Comparison of ENCODE assay signal across 35 cellular contexts in the genomic region with DNA sequence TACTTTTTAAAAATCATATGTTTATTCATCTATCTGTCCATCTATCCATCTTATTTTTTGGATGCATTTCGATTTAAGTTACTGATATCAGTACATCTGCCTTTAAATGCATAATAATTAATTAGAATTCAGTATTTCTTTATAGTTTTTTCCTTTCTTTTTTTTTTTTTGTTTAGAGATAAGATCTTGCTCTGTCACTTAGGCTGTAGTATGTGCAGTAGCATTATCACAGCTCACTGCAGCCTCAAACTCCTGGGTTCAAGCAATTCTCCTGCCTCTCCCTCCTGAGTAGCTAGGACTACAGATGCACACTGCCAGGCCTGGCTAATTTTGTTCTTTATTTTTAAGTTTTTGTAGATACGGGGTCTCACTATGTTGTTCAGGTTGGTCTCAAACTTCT.
A peak's percentile ranks its signal among the peaks of the same experiment; 100 is the strongest.
DNase-seq lines count a peak whose midpoint lies in the region; ATAC-seq, FAIRE-seq and TF ChIP-seq lines count a peak whose summit lies in the region.
"Had no signal": no experiment of that assay in that cellular context is flagged by ENCODE, and none has a peak within 500 bp of the region (broad histone marks: within the 10 kb centered on the region; RNA-seq: fewer than 3 reads in every experiment).

No MANE protein-coding gene starts in this region.

- no peak overlapping the region for H3K23ac ChIP-seq in mesendoderm (ENCODE audit: low read length)

- H3K27me3 Mint-ChIP-seq in T-helper 17 cell, result no peaks in the 10 kb centered on the region
- H3K27me3 Mint-ChIP-seq: B cell; CD4-positive, alpha-beta memory T cell; CD4-positive, alpha-beta T cell; CD4-positive, CD25-positive, alpha-beta regulatory T cell; CD8-positive, alpha-beta memory T cell had no signal

- no peak overlapping the region for H3K4me3 Mint-ChIP-seq in T-helper 17 cell
- H3K4me3 Mint-ChIP-seq: B cell; CD14-positive monocyte; CD4-positive, alpha-beta memory T cell; CD4-positive, alpha-beta T cell; CD4-positive, CD25-positive, alpha-beta regulatory T cell; CD8-positive, alpha-beta memory T cell; CD8-positive, alpha-beta T cell had no signal

- H3K4ac ChIP-seq in mesendoderm (ENCODE audit: low read depth, low read length), result no peak overlapping the region

- H3K27ac Mint-ChIP-seq in T-helper 17 cell, result peak overlapping the region; percentile 29
- H3K27ac Mint-ChIP-seq: B cell; CD14-positive monocyte; CD4-positive, alpha-beta memory T cell; CD4-positive, alpha-beta T cell; CD4-positive, CD25-positive, alpha-beta regulatory T cell; CD8-positive, alpha-beta memory T cell; CD8-positive, alpha-beta T cell had no signal

- peak overlapping the region; percentile 56 for H4K8ac ChIP-seq in mesendoderm (ENCODE audit: low read depth, low read length)

- TF ChIP-seq EP300 in K562 (IDR thresholded peaks at IDR 0.05; ENCODE audit: low read length), result no peak

- H4K5ac ChIP-seq in mesendoderm (ENCODE audit: low read length), result no peak overlapping the region

- H3K9ac ChIP-seq in K562 (ENCODE audit: insufficient read depth in 1 of 2, low read depth in 2 of 2, low read length in 2 of 2) (no peak overlapping the region), mesendoderm (ENCODE audit: low read length) (no peak overlapping the region)
- H3K9ac ChIP-seq: BLaER1; BLaER1 treated with 17β-estradiol and CSF1 and Interleukin-3, amounts not matched to agents 10 nM and 100 nM had no signal

- H2AK5ac ChIP-seq in mesendoderm (ENCODE audit: low read length), result no peak overlapping the region

- ATAC-seq in T-helper 17 cell (no peak), K562 (peak; percentile 55; the same call in 2 of the 3 replicates)
- ATAC-seq: A549; CD8-positive, alpha-beta T cell had no signal

- H3K9me1 ChIP-seq in K562 (ENCODE audit: control insufficient read depth, insufficient read depth, low read length), result no peaks in the 10 kb centered on the region

- no peak for TF ChIP-seq RAD21 in K562 (CRISPR knock-in tag; conservative IDR thresholded peaks at IDR 0.05 in 1 of 2, IDR thresholded peaks at IDR 0.05 in 1 of 2)

- H3K4me1 ChIP-seq in K562 (replicated peaks in 1 of 2; ENCODE audit: control insufficient read depth in 2 of 2, insufficient read depth in 2 of 2, low read length in 2 of 2) (peaks cover 0 to 3% of the 10 kb centered on the region in 2 experiments; a peak in 2 of 5 replicates), mesendoderm (ENCODE audit: control insufficient read depth, low read depth, low read length) (no peaks in the 10 kb centered on the region)
- H3K4me1 ChIP-seq: A549, BE2C, Caco-2 had no signal

- DNase-seq in T-helper 17 cell (no peak), K562 (ENCODE audit: extremely low read depth in 1 of 4, low spot score in 3 of 4) (no peak), mesendoderm (no peak), NCI-H2227 (lab: John Stamatoyannopoulos, UW; ENCODE audit: unreplicated experiment) (no peak), NCI-H524 treated with DMSO at 0.1 percent for 48 hours (lab: John Stamatoyannopoulos, UW) (no peak)
- DNase-seq in activated T-cell treated with anti-CD3 and anti-CD28 coated beads, Interleukin-2, amount 50 U/mL, for 1 hour, result no peak
- DNase-seq: 8988T; ACHN; AML-193; BE2C; C1 segment of cervical spinal cord; Caco-2; Calu3; CD4-positive, alpha-beta memory T cell; CD4-positive, alpha-beta T cell; CD4-positive, CD25-positive, alpha-beta regulatory T cell; CD8-positive, alpha-beta memory T cell; CD8-positive, alpha-beta T cell; COR-L47; DMS 273 treated with DMSO at 0.1 percent for 48 hours; DMS153; DMS53; DMS79; DMS79 treated with DMSO at 0.1 percent for 48 hours; DND-41; EL had no signal

- no peak for TF ChIP-seq CTCF in K562 (IDR thresholded peaks at IDR 0.05 in 2 of 3, conservative IDR thresholded peaks at IDR 0.05 in 1 of 3; ENCODE audit: insufficient read depth in 2 of 3, low read depth in 1 of 3, low read length in 3 of 3)

- no peak for FAIRE-seq in K562 (lab: Jason Lieb, UNC)
- FAIRE-seq: A204.1, A549, D721Med had no signal

- H3K27me3 ChIP-seq in K562 (ENCODE audit: control insufficient read depth in 2 of 2, insufficient read depth in 2 of 2, low read length in 2 of 2), result no peaks in the 10 kb centered on the region
- no peaks in the 10 kb centered on the region for H3K27me3 ChIP-seq in mesendoderm (ENCODE audit: insufficient read depth, low read length, poor library complexity)
- H3K27me3 ChIP-seq: BE2C; BLaER1; BLaER1 treated with 17β-estradiol and CSF1 and Interleukin-3, amounts not matched to agents 10 nM and 100 nM had no signal

- H4K20me1 ChIP-seq in K562 (replicated peaks; ENCODE audit: control insufficient read depth, insufficient read depth, low read length), result no peaks in the 10 kb centered on the region
- H4K20me1 ChIP-seq: BLaER1 treated with 17β-estradiol and CSF1 and Interleukin-3, amounts not matched to agents 10 nM and 100 nM had no signal

- CTCF ChIA-PET in K562 (lab: Yijun Ruan, JAX; ENCODE audit: low intra/inter-chr PET ratio), result interaction anchor here (0.7 kb wide), 1 partner anchor 345 kb away, joined by 6 read pairs; no protein-coding TSS in a partner anchor

- H3K4me2 ChIP-seq in K562 (ENCODE audit: insufficient read depth, low read length) (no peak overlapping the region), mesendoderm (ENCODE audit: low read length) (no peak overlapping the region)
- H3K4me2 ChIP-seq: A549, BLaER1 had no signal

- H3K79me2 ChIP-seq in K562 (ENCODE audit: control insufficient read depth, insufficient read depth, low read length) (no peaks in the 10 kb centered on the region), mesendoderm (ENCODE audit: control insufficient read depth, insufficient read depth, low read length) (no peaks in the 10 kb centered on the region)

- H3K27ac ChIP-seq in K562 (ENCODE audit: extremely low read depth, low read depth, low read length) (no peak overlapping the region), mesendoderm (ENCODE audit: low read depth, low read length) (no peak overlapping the region)
- H3K27ac ChIP-seq: 22Rv1; A549; BLaER1; BLaER1 treated with 17β-estradiol and CSF1 and Interleukin-3, amounts not matched to agents 10 nM and 100 nM; C4-2B had no signal

- 19% methylated on average over 2 of the region's 2 CpGs for WGBS in K562 (ENCODE audit: insufficient coverage, low coverage, missing lambda C conversion rate)
- WGBS in mesendoderm (ENCODE audit: extremely low coverage, insufficient coverage, low lambda C conversion rate), result no CpG with 5 or more reads among the region's 2 CpGs

- in situ Hi-C loops in K562 (cut with MboI), result no loop called here

- no peaks in the 10 kb centered on the region for H3K9me3 ChIP-seq in T-helper 17 cell (ENCODE audit: control insufficient read depth, low read length, poor library complexity, severe bottlenecking)
- no peaks in the 10 kb centered on the region for H3K9me3 ChIP-seq in K562 (replicated peaks; ENCODE audit: control insufficient read depth, insufficient read depth, low read depth, low read length)
- H3K9me3 ChIP-seq: A549, BE2C, Caco-2 had no signal

- POLR2A ChIA-PET in K562 (lab: Yijun Ruan, JAX), result interaction anchor here (0.7 to 1.2 kb wide), 2 partner anchors 9 to 176 kb away, joined by 3 to 5 read pairs; no protein-coding TSS in a partner anchor

- H2BK5ac ChIP-seq in mesendoderm (ENCODE audit: low read length), result no peak overlapping the region

- H2AFZ ChIP-seq in K562 (ENCODE audit: low read depth, low read length), result no peak overlapping the region

- H3K18ac ChIP-seq in mesendoderm (ENCODE audit: low read length), result no peak overlapping the region

- no peak overlapping the region for H2BK15ac ChIP-seq in mesendoderm (replicated peaks; ENCODE audit: low read depth)

- no peak overlapping the region for H2BK120ac ChIP-seq in mesendoderm (ENCODE audit: low read depth, low read length)

- H3K4me1 Mint-ChIP-seq in T-helper 17 cell, result peaks cover 5% of the 10 kb centered on the region
- H3K4me1 Mint-ChIP-seq: CD8-positive, alpha-beta memory T cell had no signal

- no peaks in the 10 kb centered on the region for H3K79me1 ChIP-seq in mesendoderm (ENCODE audit: low read length)

- no TSS peak for BruUV-seq in K562 (replicated peaks; lab: Mats Ljungman, UMichigan)

- H3K4me3 ChIP-seq in K562, result no peak overlapping the region
- no peak overlapping the region for H3K4me3 ChIP-seq in mesendoderm (ENCODE audit: low read length)
- H3K4me3 ChIP-seq: A549; BLaER1; BLaER1 treated with 17β-estradiol and CSF1 and Interleukin-3, amounts not matched to agents 10 nM and 100 nM had no signal

- intact Hi-C loops in K562 (cut with micrococcal nuclease), result no loop called here

- TF ChIP-seq POLR2A in K562 (conservative IDR thresholded peaks at IDR 0.05), result no peak

- H3K36me3 Mint-ChIP-seq in T-helper 17 cell (ENCODE audit: low read depth), result no peaks in the 10 kb centered on the region
- H3K36me3 Mint-ChIP-seq: CD4-positive, alpha-beta memory T cell; CD4-positive, CD25-positive, alpha-beta regulatory T cell had no signal

- H3K36me3 ChIP-seq in K562 (ENCODE audit: control insufficient read depth, insufficient read depth, low read length), result no peaks in the 10 kb centered on the region
- H3K36me3 ChIP-seq in mesendoderm (ENCODE audit: control insufficient read depth, insufficient read depth, low read length), result no peaks in the 10 kb centered on the region
- H3K36me3 ChIP-seq: BE2C had no signal

- H3K56ac ChIP-seq in mesendoderm (ENCODE audit: low read length), result no peak overlapping the region

TF ChIP-seq in K562, 482 proteins besides CTCF, POLR2A, EP300 and RAD21 (continues in another document):
- TF ChIP-seq, protein P1, sequence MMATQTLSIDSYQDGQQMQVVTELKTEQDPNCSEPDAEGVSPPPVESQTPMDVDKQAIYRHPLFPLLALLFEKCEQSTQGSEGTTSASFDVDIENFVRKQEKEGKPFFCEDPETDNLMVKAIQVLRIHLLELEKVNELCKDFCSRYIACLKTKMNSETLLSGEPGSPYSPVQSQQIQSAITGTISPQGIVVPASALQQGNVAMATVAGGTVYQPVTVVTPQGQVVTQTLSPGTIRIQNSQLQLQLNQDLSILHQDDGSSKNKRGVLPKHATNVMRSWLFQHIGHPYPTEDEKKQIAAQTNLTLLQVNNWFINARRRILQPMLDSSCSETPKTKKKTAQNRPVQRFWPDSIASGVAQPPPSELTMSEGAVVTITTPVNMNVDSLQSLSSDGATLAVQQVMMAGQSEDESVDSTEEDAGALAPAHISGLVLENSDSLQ (IDR thresholded peaks at IDR 0.05), result peak; percentile 61
- TF ChIP-seq YBX1 (IDR thresholded peaks at IDR 0.05) (no peak), SMARCE1 (IDR thresholded peaks at IDR 0.05) (0 out of 2 replicates have a peak, but pooled peaks have one; percentile 19), MAFG (tag; conservative IDR thresholded peaks at IDR 0.05) (peak; percentile 24; the same call in 1 of the 2 replicates)
- TF ChIP-seq, protein P2, sequence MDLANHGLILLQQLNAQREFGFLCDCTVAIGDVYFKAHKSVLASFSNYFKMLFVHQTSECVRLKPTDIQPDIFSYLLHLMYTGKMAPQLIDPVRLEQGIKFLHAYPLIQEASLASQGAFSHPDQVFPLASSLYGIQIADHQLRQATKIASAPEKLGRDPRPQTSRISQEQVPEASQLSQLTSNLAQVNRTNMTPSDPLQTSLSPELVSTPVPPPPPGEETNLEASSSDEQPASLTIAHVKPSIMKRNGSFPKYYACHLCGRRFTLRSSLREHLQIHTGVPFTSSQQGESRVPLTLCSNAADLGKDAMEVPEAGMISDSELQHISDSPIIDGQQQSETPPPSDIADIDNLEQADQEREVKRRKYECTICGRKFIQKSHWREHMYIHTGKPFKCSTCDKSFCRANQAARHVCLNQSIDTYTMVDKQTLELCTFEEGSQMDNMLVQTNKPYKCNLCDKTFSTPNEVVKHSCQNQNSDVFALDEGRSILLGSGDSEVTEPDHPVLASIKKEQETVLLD (IDR thresholded peaks at IDR 0.05), result no peak
